22 cellular contexts compared by ENCODE assay signal in genomic region chr5:136427421-136427820, GRCh38.
A peak's percentile ranks its signal among the peaks of the same experiment; 100 is the strongest.
DNase-seq lines count a peak whose midpoint lies in the region; ATAC-seq, FAIRE-seq and TF ChIP-seq lines count a peak whose summit lies in the region.
"Had no signal": no experiment of that assay in that cellular context is flagged by ENCODE, and none has a peak within 500 bp of the region (broad histone marks: within the 10 kb centered on the region; RNA-seq: fewer than 3 reads in every experiment).

No MANE protein-coding gene starts in this region.

- in situ Hi-C loops in Caki2 (cut with HindIII; ENCODE audit: low pct_unique_long_range_greater_than_20kb, low sequenced_read_pairs) (no loop called here), HepG2 (cut with HindIII; ENCODE audit: extremely low pct_ligation_motif_present, low pct_unique_long_range_greater_than_20kb) (no loop called here)

- 4% methylated on average over 2 of the region's 2 CpGs for WGBS in HepG2 (ENCODE audit: low lambda C conversion rate)
- 88% methylated on average over 2 of the region's 2 CpGs for WGBS in prostate gland

- CTCF ChIA-PET in HepG2 (lab: Yijun Ruan, JAX; ENCODE audit: low intra/inter-chr PET ratio, low total read pairs) = no interaction called here

- no peak for FAIRE-seq in HepG2 (lab: Jason Lieb, UNC)
- FAIRE-seq: A204.1, GM12891, GM18507, H1 had no signal

- H3K9me3 ChIP-seq in HepG2 (ENCODE audit: low read length) (no peaks in the 10 kb centered on the region), prostate gland (no peaks in the 10 kb centered on the region)
- H3K9me3 ChIP-seq: BLaER1 had no signal

- no peaks in the 10 kb centered on the region; a peak in 1 of 5 replicates for H3K27me3 ChIP-seq in HepG2 (ENCODE audit: control insufficient read depth in 1 of 2, insufficient read depth in 2 of 2, low read length in 2 of 2)
- H3K27me3 ChIP-seq in prostate gland (replicated peaks; ENCODE audit: insufficient read depth) = no peaks in the 10 kb centered on the region
- H3K27me3 ChIP-seq: BLaER1 had no signal

- H2AFZ ChIP-seq in HepG2 (ENCODE audit: low read length) = no peak overlapping the region
- H2AFZ ChIP-seq: GM23248 had no signal

- H3K27ac ChIP-seq in HepG2 (ENCODE audit: extremely low read length, insufficient read depth, low read length) = no peak overlapping the region
- no peak overlapping the region for H3K27ac ChIP-seq in prostate gland
- H3K27ac ChIP-seq: BLaER1, C4-2B, GM23248 had no signal

- DNase-seq in Caki2 (ENCODE audit: low read depth) (peak; percentile 33), LoVo (ENCODE audit: low spot score) (peak; percentile 24), SW480 (ENCODE audit: low spot score) (peak; percentile 15), kidney tubule cell (ENCODE audit: low spot score) (peak; percentile 67), NCI-H526 (lab: John Stamatoyannopoulos, UW) (no peak), HepG2 (ENCODE audit: low spot score) (no peak), left cardiac atrium (no peak), prostate gland (ENCODE audit: low spot score) (no peak)
- DNase-seq: Calu3; CD4-positive, CD25-positive, alpha-beta regulatory T cell; CD8-positive, alpha-beta T cell; DMS79; GF-D8; GM23248; H7; HCEC 1CT had no signal

- no peak overlapping the region for H3K9ac ChIP-seq in HepG2 (ENCODE audit: insufficient read depth, low read depth, low read length)
- H3K9ac ChIP-seq: BLaER1, GM23248 had no signal

- TF ChIP-seq CTCF in HepG2 (CRISPR knock-in tag; IDR thresholded peaks at IDR 0.05) = no peak
- TF ChIP-seq CTCF in prostate gland (IDR thresholded peaks at IDR 0.05) = no peak

- H3K79me2 ChIP-seq in HepG2 (ENCODE audit: insufficient read depth, low read length) = no peaks in the 10 kb centered on the region

- no peak overlapping the region for H3K4me2 ChIP-seq in HepG2 (ENCODE audit: low read depth, low read length)
- H3K4me2 ChIP-seq: BLaER1 had no signal

- TF ChIP-seq EP300 in HepG2 (IDR thresholded peaks at IDR 0.05; ENCODE audit: low read depth in 2 of 2, low read length in 2 of 2) (no peak), HepG2 (CRISPR knock-in tag; IDR thresholded peaks at IDR 0.05; ENCODE audit: borderline replicate concordance) (no peak)

- no TSS peak for BruUV-seq in HepG2 (replicated peaks; lab: Mats Ljungman, UMichigan)

- H3K36me3 ChIP-seq in HepG2 (replicated peaks in 1 of 2; ENCODE audit: control insufficient read depth in 1 of 2, insufficient read depth in 2 of 2, low read length in 2 of 2) (no peaks in the 10 kb centered on the region), prostate gland (no peaks in the 10 kb centered on the region)
- H3K36me3 ChIP-seq: BLaER1 had no signal

- H4K20me1 ChIP-seq in HepG2 (ENCODE audit: insufficient read depth, low read length) = no peaks in the 10 kb centered on the region
- H4K20me1 ChIP-seq: BLaER1 had no signal

- H3K4me1 ChIP-seq in HepG2 (ENCODE audit: insufficient read depth, low read length) (no peaks in the 10 kb centered on the region), prostate gland (replicated peaks) (no peaks in the 10 kb centered on the region)
- H3K4me1 ChIP-seq: BLaER1 had no signal

- TF ChIP-seq RAD21 in HepG2 (CRISPR knock-in tag; IDR thresholded peaks at IDR 0.05) = no peak

- POLR2A ChIA-PET in HepG2 (lab: Yijun Ruan, JAX) = no interaction called here

- intact Hi-C loops in HepG2 (cut with micrococcal nuclease; ENCODE audit: unreplicated experiment) (loop anchor here (10.0 kb wide), 1 partner anchor 53 kb away; no protein-coding TSS in a partner anchor), left cardiac atrium (cut with DNase I) (loop anchor here (5.0 to 10.0 kb wide), 2 partner anchors 183 to 185 kb away; no protein-coding TSS in a partner anchor), prostate gland (cut with DNase I) (no loop called here)

- H3K4me3 ChIP-seq in HepG2 (replicated peaks in 1 of 3; ENCODE audit: insufficient read depth in 1 of 3, low read depth in 2 of 3, low read length in 3 of 3) = no peak overlapping the region
- no peak overlapping the region for H3K4me3 ChIP-seq in prostate gland
- H3K4me3 ChIP-seq: BLaER1, GM23248 had no signal

- TF ChIP-seq POLR2A in HepG2 (IDR thresholded peaks at IDR 0.05; ENCODE audit: insufficient read depth in 1 of 2, low read depth in 2 of 2, low read length in 2 of 2) = no peak
- no peak for TF ChIP-seq POLR2A in prostate gland (IDR thresholded peaks at IDR 0.05)

- ATAC-seq in HepG2 (no peak), left cardiac atrium (no peak)
- ATAC-seq: CD8-positive, alpha-beta T cell had no signal

TF ChIP-seq in HepG2, 621 proteins besides CTCF, POLR2A, EP300 and RAD21:
- no peak for TF ChIP-seq TCF12 (IDR thresholded peaks at IDR 0.05)
- TF ChIP-seq TCF12 (CRISPR knock-in tag; IDR thresholded peaks at IDR 0.05) = no peak
- TF ChIP-seq MAFK (conservative IDR thresholded peaks at IDR 0.05 in 1 of 2, IDR thresholded peaks at IDR 0.05 in 1 of 2; ENCODE audit: low read length in 2 of 2) = peak in 1 of 2 experiments; percentile 18; a peak in 1 of 4 replicates

Comparison
In these comparisons a context has a peak if more than half of its experiments do, and no peak if none do; other contexts are left out.
1. DNase-seq: peak in Caki2 (single experiment), LoVo (single experiment), SW480 (single experiment) and kidney tubule cell (single experiment); none in NCI-H526 (0 of 2), HepG2 (single experiment), left cardiac atrium (single experiment) and prostate gland (single experiment).